ENCODE assay signal across 24 cellular contexts in the genomic region with DNA sequence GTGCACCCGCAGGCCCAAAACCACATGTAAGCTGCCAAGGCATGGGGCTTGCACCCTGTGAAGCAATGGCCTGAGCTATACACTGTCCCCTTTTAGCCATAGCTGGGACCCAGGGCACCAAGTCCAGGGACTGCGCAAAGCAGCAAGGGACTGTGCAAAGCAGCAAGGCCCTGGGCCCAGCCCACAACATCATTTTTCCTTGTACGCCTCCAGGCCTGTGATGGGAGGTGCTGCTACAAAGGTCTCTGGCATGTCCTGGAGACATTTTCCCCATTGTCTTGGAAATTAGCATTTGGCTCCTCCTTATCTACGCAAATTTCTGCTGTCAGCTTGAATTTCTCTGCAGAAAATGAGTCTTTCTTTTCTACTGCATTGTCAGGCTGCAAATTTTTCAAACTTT. TPM values are rescaled to one million over a fixed set of nuclear protein-coding genes. Genes with fewer than 3 reads are reported as not detected.
DNase-seq lines count a peak whose midpoint lies in the region; ATAC-seq, FAIRE-seq and TF ChIP-seq lines count a peak whose summit lies in the region.
"Had no signal": no experiment of that assay in that cellular context is flagged by ENCODE, and none has a peak within 500 bp of the region (broad histone marks: within the 10 kb centered on the region; RNA-seq: fewer than 3 reads in every experiment).

No MANE protein-coding gene starts in this region.

- H3K27ac ChIP-seq in H9 (ENCODE audit: insufficient read length, low read depth, low read length) (no peak overlapping the region), H1 (ENCODE audit: low read depth, low read length) (no peak overlapping the region), upper lobe of left lung (no peak overlapping the region), colonic mucosa (no peak overlapping the region)
- H3K27ac ChIP-seq: A549; BLaER1 treated with 17β-estradiol and CSF1 and Interleukin-3, amounts not matched to agents 10 nM and 100 nM; KMS-11 had no signal

- DNase-seq in ELF-1 (ENCODE audit: low read depth, low spot score) (peak; percentile 79), H9 (peak; percentile 55), H1 (ENCODE audit: low read depth in 1 of 2, low spot score in 2 of 2) (no peak), memory B cell (ENCODE audit: low spot score in 2 of 2) (no peak), upper lobe of left lung (no peak), colonic mucosa (no peak)
- DNase-seq: AML-193; CD4-positive, alpha-beta T cell; MM.1S; NCI-H1694; NCI-H2029 treated with DMSO at 0.1 percent for 48 hours; NCI-H446 treated with DMSO at 0.1 percent for 48 hours; NCI-H526; NCI-H82; NK-92 treated with Interleukin-12 subunit alpha and Interleukin-12 subunit beta, amount 100 ng/mL, for 24 hours; RPMI8226; SHP77 treated with DMSO at 0.1 percent for 48 hours had no signal

- no peak overlapping the region for H3T11ph ChIP-seq in H9 (ENCODE audit: low read length)

- H3K4me3 ChIP-seq in H1 (ENCODE audit: extremely low read depth in 1 of 4, insufficient read depth in 2 of 4, low read depth in 3 of 4, low read length in 4 of 4): no peak overlapping the region
- no peak overlapping the region for H3K4me3 ChIP-seq in upper lobe of left lung
- H3K4me3 ChIP-seq in colonic mucosa: no peak overlapping the region
- H3K4me3 ChIP-seq: A549; BLaER1 treated with 17β-estradiol and CSF1 and Interleukin-3, amounts not matched to agents 10 nM and 100 nM had no signal

- POLR2A ChIA-PET in H1 (lab: Charles Lee; ENCODE audit: partially characterized antibody): interaction anchor here (0.7 to 1.4 kb wide), 3 partner anchors 11 to 133 kb away, joined by 3 to 5 read pairs (median 4); partner anchors contain the start of gene RRP12

- H3K36me3 ChIP-seq in H1 (ENCODE audit: control insufficient read depth in 2 of 4, insufficient read depth in 4 of 4, low read length in 3 of 4): peaks cover 0 to 2% (median 0%) of the 10 kb centered on the region in 4 experiments; a peak in 3 of 8 replicates
- peaks cover 0 to 14% (median 0%) of the 10 kb centered on the region in 4 donors for H3K36me3 ChIP-seq in upper lobe of left lung
- H3K36me3 ChIP-seq in colonic mucosa: no peaks in the 10 kb centered on the region

- H4K91ac ChIP-seq in H9 (ENCODE audit: insufficient read length, low read depth, low read length) (no peak overlapping the region), H1 (replicated peaks; ENCODE audit: insufficient read length, low read length) (no peak overlapping the region)

- H2BK12ac ChIP-seq in H9 (ENCODE audit: insufficient read length, low read depth, low read length) (no peak overlapping the region), H1 (ENCODE audit: low read depth, low read length) (no peak overlapping the region)

- H3K9ac ChIP-seq in H9 (ENCODE audit: extremely low read depth, insufficient read length, low read length) (no peak overlapping the region), H1 (replicated peaks in 1 of 4; ENCODE audit: extremely low read depth in 1 of 4, low read depth in 3 of 4, low read length in 3 of 4) (no peak overlapping the region), colonic mucosa (ENCODE audit: low read depth in 2 of 2, low read length in 2 of 2) (no peak overlapping the region)
- H3K9ac ChIP-seq: BLaER1 treated with 17β-estradiol and CSF1 and Interleukin-3, amounts not matched to agents 10 nM and 100 nM; KMS-11 had no signal

- no peaks in the 10 kb centered on the region; the same call in 1 of the 2 replicates for H3K79me2 ChIP-seq in H9 (ENCODE audit: insufficient read depth, low read length)
- peaks cover 0 to 25% of the 10 kb centered on the region in 2 experiments; a peak in 2 of 4 replicates for H3K79me2 ChIP-seq in H1 (ENCODE audit: control insufficient read depth in 1 of 2, insufficient read depth in 2 of 2, low read length in 2 of 2)

- no peak overlapping the region for H2AFZ ChIP-seq in H9 (ENCODE audit: low read length)
- H2AFZ ChIP-seq in H1 (ENCODE audit: low read length): no peak overlapping the region

- H3K4me3 Mint-ChIP-seq in H9 (peak overlapping the region; percentile 12 to 36; a peak in 1 of 5 replicates), memory B cell (no peak overlapping the region)
- H3K4me3 Mint-ChIP-seq: CD4-positive, alpha-beta T cell; IgD-negative memory B cell had no signal

- no peaks in the 10 kb centered on the region for H3K4me1 ChIP-seq in H9 (ENCODE audit: insufficient read depth, low read length)
- peaks cover 3 to 7% (median 3%) of the 10 kb centered on the region in 4 experiments; a peak in 6 of 7 replicates for H3K4me1 ChIP-seq in H1 (replicated peaks in 1 of 4; ENCODE audit: control insufficient read depth in 3 of 4, insufficient read depth in 4 of 4, low read length in 3 of 4)
- H3K4me1 ChIP-seq in upper lobe of left lung: no peaks in the 10 kb centered on the region
- no peaks in the 10 kb centered on the region for H3K4me1 ChIP-seq in colonic mucosa
- H3K4me1 ChIP-seq: A549 had no signal

- no peak overlapping the region for H3K14ac ChIP-seq in H9 (ENCODE audit: insufficient read depth, low read length)
- H3K14ac ChIP-seq in H1 (ENCODE audit: insufficient read length): no peak overlapping the region

- H2BK20ac ChIP-seq in H9 (ENCODE audit: low read depth, low read length, poor library complexity, severe bottlenecking) (no peak overlapping the region), H1 (ENCODE audit: low read length) (no peak overlapping the region)

- H2BK5ac ChIP-seq in H9 (ENCODE audit: insufficient read length, low read length) (no peak overlapping the region), H1 (ENCODE audit: low read depth, low read length) (peak overlapping the region; percentile 73; the same call in 1 of the 2 replicates)

- no peak overlapping the region for H3K23ac ChIP-seq in H9 (ENCODE audit: insufficient read length, low read depth, low read length)
- H3K23ac ChIP-seq in H1 (ENCODE audit: insufficient read length): no peak overlapping the region

- no peak for TF ChIP-seq CTCF in H9 (conservative IDR thresholded peaks at IDR 0.05)
- no peak for TF ChIP-seq CTCF in H1 (IDR thresholded peaks at IDR 0.05; ENCODE audit: control extremely low read depth in 1 of 3, insufficient read depth in 1 of 3, low read depth in 1 of 3, low read length in 3 of 3)
- TF ChIP-seq CTCF in upper lobe of left lung (IDR thresholded peaks at IDR 0.05): no peak
- no peak for TF ChIP-seq CTCF in colonic mucosa (IDR thresholded peaks at IDR 0.05)

- H2BK15ac ChIP-seq in H9 (ENCODE audit: low read depth, low read length): no peak overlapping the region
- no peak overlapping the region for H2BK15ac ChIP-seq in H1 (ENCODE audit: low read length)

- H3K27me3 Mint-ChIP-seq in H9 (ENCODE audit: low read depth) (no peaks in the 10 kb centered on the region), memory B cell (no peaks in the 10 kb centered on the region)
- H3K27me3 Mint-ChIP-seq: CD4-positive, alpha-beta T cell; IgD-negative memory B cell had no signal

- no peaks in the 10 kb centered on the region for H3K9me3 ChIP-seq in H9 (ENCODE audit: control insufficient read depth, low read depth, low read length)
- 0 out of 4 replicates have a peak, but pooled peaks cover 0 to 2% of the 10 kb centered on the region in 2 experiments for H3K9me3 ChIP-seq in H1 (ENCODE audit: insufficient read depth in 2 of 2, low read depth in 1 of 2, low read length in 1 of 2)
- H3K9me3 ChIP-seq in upper lobe of left lung: no peaks in the 10 kb centered on the region
- H3K9me3 ChIP-seq in colonic mucosa: no peaks in the 10 kb centered on the region
- H3K9me3 ChIP-seq: A549 had no signal

- H2BK120ac ChIP-seq in H9 (ENCODE audit: low read depth, low read length, poor library complexity, severe bottlenecking) (no peak overlapping the region), H1 (replicated peaks; ENCODE audit: low read depth, low read length) (no peak overlapping the region)

- intact Hi-C loops in colonic mucosa (cut with DNase I): no loop called here

- H3K27me3 ChIP-seq in H9 (ENCODE audit: insufficient read depth, low read length): no peaks in the 10 kb centered on the region
- H3K27me3 ChIP-seq in H1 (replicated peaks in 1 of 4; ENCODE audit: control insufficient read depth in 3 of 4, extremely low read depth in 1 of 4, insufficient read depth in 3 of 4, low read length in 3 of 4): no peaks in the 10 kb centered on the region
- H3K27me3 ChIP-seq in upper lobe of left lung: no peaks in the 10 kb centered on the region
- H3K27me3 ChIP-seq in colonic mucosa: no peaks in the 10 kb centered on the region
- H3K27me3 ChIP-seq: BLaER1 treated with 17β-estradiol and CSF1 and Interleukin-3, amounts not matched to agents 10 nM and 100 nM had no signal

- CTCF ChIA-PET in H1 (lab: Charles Lee; ENCODE audit: partially characterized antibody): interaction anchor here (1.1 to 4.4 kb wide), 3 partner anchors 11 to 65 kb away, joined by 3 to 30 read pairs (median 10); no protein-coding TSS in a partner anchor

- no CpG with 5 or more reads among the region's 4 CpGs for WGBS in H9 (ENCODE audit: extremely low coverage, insufficient read length, low lambda C conversion rate)
- 87% methylated on average over 4 of the region's 4 CpGs; no CpG with 5 or more reads in 1 of the 2 experiments for WGBS in H1 (ENCODE audit: extremely low coverage in 1 of 2, insufficient coverage in 1 of 2, insufficient read length in 1 of 2, insufficient replicate concordance in 2 of 2, low coverage in 1 of 2, low lambda C conversion rate in 2 of 2, missing lambda C conversion rate in 1 of 2), 2 experiments
- WGBS in upper lobe of left lung, 2 donors: 93 to 95% methylated on average over 2 to 4 of the region's 4 CpGs

- H3K79me1 ChIP-seq in H9 (ENCODE audit: insufficient read depth, low read depth, low read length, poor library complexity, severe bottlenecking) (no peaks in the 10 kb centered on the region), H1 (ENCODE audit: low read depth, low read length) (peaks cover 7% of the 10 kb centered on the region)

- no peaks in the 10 kb centered on the region for H3K23me2 ChIP-seq in H9 (ENCODE audit: insufficient read length, low read depth, low read length, poor library complexity, severe bottlenecking)
- H3K23me2 ChIP-seq in H1 (ENCODE audit: low read depth, low read length): no peaks in the 10 kb centered on the region

- H4K20me1 ChIP-seq in H9 (ENCODE audit: control insufficient read depth, insufficient read depth, insufficient read length): no peaks in the 10 kb centered on the region
- no peaks in the 10 kb centered on the region for H4K20me1 ChIP-seq in H1 (replicated peaks in 1 of 2; ENCODE audit: control insufficient read depth in 1 of 2, insufficient read depth in 2 of 2, low read length in 2 of 2)
- H4K20me1 ChIP-seq: BLaER1 treated with 17β-estradiol and CSF1 and Interleukin-3, amounts not matched to agents 10 nM and 100 nM had no signal

- H3K18ac ChIP-seq in H9 (ENCODE audit: insufficient read length, low read depth, low read length) (no peak overlapping the region), H1 (ENCODE audit: extremely low read depth, low read length) (peak overlapping the region; percentile 4; the same call in 1 of the 2 replicates)

- TF ChIP-seq EP300 in H1 (IDR thresholded peaks at IDR 0.05; ENCODE audit: borderline replicate concordance in 1 of 2, low read depth in 2 of 2, low read length in 2 of 2) (no peak), upper lobe of left lung (IDR thresholded peaks at IDR 0.05) (no peak)

- H3K27ac Mint-ChIP-seq in H9: peak overlapping the region; percentile 62 to 82 (median 80); a peak in 6 of 7 replicates
- H3K27ac Mint-ChIP-seq in memory B cell: peak overlapping the region; percentile 32
- H3K27ac Mint-ChIP-seq: CD4-positive, alpha-beta T cell; IgD-negative memory B cell had no signal

- H3K36me3 Mint-ChIP-seq in H9 (ENCODE audit: insufficient read depth in 1 of 3, low read depth in 3 of 3) (peaks cover 15 to 61% (median 30%) of the 10 kb centered on the region in 3 experiments; a peak in 6 of 7 replicates), memory B cell (peaks cover 36% of the 10 kb centered on the region)

- H3K4me1 Mint-ChIP-seq in H9 (peaks cover 24 to 35% of the 10 kb centered on the region in 2 experiments), memory B cell (peaks cover 15% of the 10 kb centered on the region)

- H4K8ac ChIP-seq in H9 (replicated peaks; ENCODE audit: insufficient read length, low read depth, low read length) (no peak overlapping the region), H1 (ENCODE audit: extremely low read depth, insufficient read depth, low read length) (no peak overlapping the region)

- H3K56ac ChIP-seq in H9 (ENCODE audit: insufficient read length, low read depth, low read length) (no peak overlapping the region), H1 (replicated peaks; ENCODE audit: insufficient read length, low read depth, low read length) (no peak overlapping the region)

- no peak for FAIRE-seq in H1 (lab: Jason Lieb, UNC)
- FAIRE-seq: A549, D721Med, HTR-8/SVneo had no signal

- peak overlapping the region; percentile 10 for H3K4me2 ChIP-seq in H9 (ENCODE audit: insufficient read depth, insufficient read length, low read length)
- peak overlapping the region in 1 of 2 experiments; percentile 12; a peak in 2 of 4 replicates for H3K4me2 ChIP-seq in H1 (ENCODE audit: insufficient read depth in 1 of 2, low read depth in 2 of 2, low read length in 2 of 2)
- H3K4me2 ChIP-seq: A549; BLaER1 treated with 17β-estradiol and CSF1 and Interleukin-3, amounts not matched to agents 10 nM and 100 nM; KMS-11 had no signal

- ATAC-seq in memory B cell (ENCODE audit: low read depth) (no peak), upper lobe of left lung (ENCODE audit: low FRiP score in 2 of 2) (no peak), GM19455 (IDR thresholded peaks at IDR 0.05; ENCODE audit: unreplicated experiment) (no peak)
- ATAC-seq: A549 had no signal

- H2AK5ac ChIP-seq in H9 (ENCODE audit: insufficient read length, low read length) (no peak overlapping the region), H1 (ENCODE audit: low read depth, low read length) (no peak overlapping the region)

- H3K4ac ChIP-seq in H9 (ENCODE audit: low read depth, low read length): no peak overlapping the region
- no peak overlapping the region for H3K4ac ChIP-seq in H1 (replicated peaks; ENCODE audit: insufficient read length, low read depth, low read length)

- H3K9me3 Mint-ChIP-seq in H9: peaks cover 14 to 15% of the 10 kb centered on the region in 2 experiments
- H3K9me3 Mint-ChIP-seq in memory B cell: peaks cover 5% of the 10 kb centered on the region
- H3K9me3 Mint-ChIP-seq: CD4-positive, alpha-beta T cell had no signal

- TF ChIP-seq POLR2A in H1 (IDR thresholded peaks at IDR 0.05; ENCODE audit: control extremely low read depth in 1 of 2, low read depth in 2 of 2, low read length in 2 of 2) (no peak), upper lobe of left lung (IDR thresholded peaks at IDR 0.05) (no peak)

- H4K5ac ChIP-seq in H9 (ENCODE audit: insufficient read length, low read depth, low read length): no peak overlapping the region
- no peak overlapping the region for H4K5ac ChIP-seq in H1 (ENCODE audit: insufficient read length, low read depth, low read length)

- TF ChIP-seq RAD21 in H1 (IDR thresholded peaks at IDR 0.05 in 1 of 2, conservative IDR thresholded peaks at IDR 0.05 in 1 of 2; ENCODE audit: low read depth in 2 of 2, low read length in 2 of 2): no peak

RNA-seq across cellular contexts. Expression of gene ARHGAP19, which starts 24.8 kb away (rescaled TPM):
- total RNA-seq in H9 (2021) (30.5 and 33.2 TPM in 2 replicates), upper lobe of left lung (10 to 100 TPM in 3 of 6 donors, 1 to 10 TPM in 3; 3.8 to 19.9 (median 10.9) TPM), colonic mucosa (1 to 10 TPM; 8.0 to 9.8 TPM)
- total RNA-seq in H1 (2021; fragmentation: NEBNext Ultra II Directional; extraction: Animal tissue kit (Norgen Biotek cat#: 25700)): 32.1 and 33.4 TPM in 2 replicates
- polyA plus RNA-seq in H1 (2011; rRNA removed): 9.5 and 13.3 TPM in 2 replicates
- polyA plus RNA-seq in H1 (2011; cell fraction: cytosol; rRNA removed): 19.2 TPM
- 9.8 TPM for polyA plus RNA-seq in H1 (2011; cell fraction: nucleus; rRNA removed)
- 16.8 to 21.9 TPM (median 18.8 TPM) in 4 replicates for polyA plus RNA-seq in H1 (2012, experiment 1 of 2)
- polyA plus RNA-seq in H1 (2012, experiment 2 of 2): 2.7 TPM
- 15.0 TPM for polyA plus RNA-seq in H1 (2013, experiment 1 of 2)
- polyA plus RNA-seq in H1 (2013, experiment 2 of 2): 17.4 TPM
- polyA minus RNA-seq in H1 (2011; rRNA and poly(A)+ RNA removed): 20.2 and 23.3 TPM in 2 replicates
- 16.4 TPM for polyA minus RNA-seq in H1 (2011; cell fraction: cytosol; rRNA and poly(A)+ RNA removed)
- 11.4 TPM for polyA minus RNA-seq in H1 (2011; cell fraction: nucleus; rRNA and poly(A)+ RNA removed)

RNA-seq across cellular contexts. Expression of gene FRAT1, which starts 51.4 kb away (rescaled TPM):
- total RNA-seq in H9 (2021) (7.3 and 8.1 TPM in 2 replicates), upper lobe of left lung (10 to 100 TPM in 5 of 6 donors, 1 to 10 TPM in 1; 8.9 to 20.2 (median 15.4) TPM), colonic mucosa (1 to 10 TPM; 5.0 to 6.1 TPM)
- total RNA-seq in H1 (2021; fragmentation: NEBNext Ultra II Directional; extraction: Animal tissue kit (Norgen Biotek cat#: 25700)): 4.8 and 5.2 TPM in 2 replicates
- 1.9 and 3.4 TPM in 2 replicates for polyA plus RNA-seq in H1 (2011; rRNA removed)
- polyA plus RNA-seq in H1 (2011; cell fraction: cytosol; rRNA removed): 2.9 TPM
- polyA plus RNA-seq in H1 (2011; cell fraction: nucleus; rRNA removed): 3.3 TPM
- 1.8 to 5.4 TPM (median 3.5 TPM) in 4 replicates for polyA plus RNA-seq in H1 (2012, experiment 1 of 2)
- 3.3 TPM for polyA plus RNA-seq in H1 (2012, experiment 2 of 2)
- 1.7 TPM for polyA plus RNA-seq in H1 (2013, experiment 1 of 2)
- polyA plus RNA-seq in H1 (2013, experiment 2 of 2): 1.7 TPM
- polyA minus RNA-seq in H1 (2011; rRNA and poly(A)+ RNA removed): 1.3 and 2.4 TPM in 2 replicates
- 5.1 TPM for polyA minus RNA-seq in H1 (2011; cell fraction: cytosol; rRNA and poly(A)+ RNA removed)
- 7.8 TPM for polyA minus RNA-seq in H1 (2011; cell fraction: nucleus; rRNA and poly(A)+ RNA removed)

Comparison
In these comparisons a context has a peak if more than half of its experiments do, and no peak if none do; other contexts are left out.
1. DNase-seq: peak in ELF-1 (single experiment) and H9 (single experiment); none in H1 (0 of 2), memory B cell (0 of 2), upper lobe of left lung (0 of 2) and colonic mucosa (single experiment).